28 cellular contexts compared by ENCODE assay signal in genomic region chr11:113369411-113369810, GRCh38. TPM values are rescaled to one million over a fixed set of nuclear protein-coding genes. Genes with fewer than 3 reads are reported as not detected.
"Had no signal": no experiment of that assay in that cellular context is flagged by ENCODE, and none has a peak within 500 bp of the region (broad histone marks: within the 10 kb centered on the region; RNA-seq: fewer than 3 reads in every experiment).

No MANE protein-coding gene starts in this region.

- DNase-seq: colonic mucosa; cortex of kidney; dermis blood vessel endothelial cell; dorsolateral prefrontal cortex; effector CD4-positive, alpha-beta T cell; effector CD8-positive, alpha-beta T cell; effector memory CD4-positive, alpha-beta T cell; effector memory CD8-positive, alpha-beta T cell; erythroblast; esophagus squamous epithelium; foreskin fibroblast; foreskin keratinocyte; foreskin melanocyte; gastrocnemius medialis; glutamatergic neuron; head of caudate nucleus; heart left ventricle; heart right ventricle had no signal

- H3K27ac ChIP-seq: colonic mucosa, coronary artery, dorsolateral prefrontal cortex, epithelial cell of prostate, esophagus muscularis mucosa, esophagus squamous epithelium, foreskin keratinocyte, gastrocnemius medialis, gastroesophageal sphincter, heart left ventricle, heart right ventricle had no signal

- ATAC-seq: effector memory CD8-positive, alpha-beta T cell; esophagus mucosa; foreskin keratinocyte; gastrocnemius medialis; gastroesophageal sphincter; heart left ventricle; heart right ventricle had no signal

- H3K9me3 ChIP-seq: colonic mucosa, esophagus muscularis mucosa, esophagus squamous epithelium, gastrocnemius medialis, gastroesophageal sphincter, heart left ventricle, heart right ventricle had no signal

- H3K27me3 ChIP-seq: colonic mucosa, dorsolateral prefrontal cortex, esophagus muscularis mucosa, esophagus squamous epithelium, foreskin keratinocyte, gastrocnemius medialis, gastroesophageal sphincter, heart left ventricle, heart right ventricle had no signal

- H3K27me3 Mint-ChIP-seq: dendritic cell treated with granulocyte-macrophage colony-stimulating factor and Interleukin-4, amounts not matched to agents 40 ng/mL and 50 ng/mL, for 4 days; effector memory CD8-positive, alpha-beta T cell had no signal

- H3K4me1 ChIP-seq: colonic mucosa, esophagus muscularis mucosa, gastrocnemius medialis, gastroesophageal sphincter, heart left ventricle had no signal

- H3K4me3 Mint-ChIP-seq: dendritic cell treated with granulocyte-macrophage colony-stimulating factor and Interleukin-4, amounts not matched to agents 40 ng/mL and 50 ng/mL, for 4 days; effector memory CD8-positive, alpha-beta T cell had no signal

- H3K9me3 Mint-ChIP-seq: dendritic cell treated with granulocyte-macrophage colony-stimulating factor and Interleukin-4, amounts not matched to agents 40 ng/mL and 50 ng/mL, for 4 days; effector memory CD8-positive, alpha-beta T cell had no signal

- H3K36me3 ChIP-seq: colonic mucosa had no signal

- H3K4me3 ChIP-seq: colonic mucosa, coronary artery, dorsolateral prefrontal cortex, esophagus muscularis mucosa, esophagus squamous epithelium, gastrocnemius medialis, gastroesophageal sphincter, heart left ventricle, heart right ventricle had no signal

- H3K27ac Mint-ChIP-seq: dendritic cell treated with granulocyte-macrophage colony-stimulating factor and Interleukin-4, amounts not matched to agents 40 ng/mL and 50 ng/mL, for 4 days had no signal

RNA-seq across cellular contexts. Expression of gene ANKK1, which starts 18.2 kb away (rescaled TPM):
- total RNA-seq: dermis blood vessel endothelial cell, dermis microvascular lymphatic vessel endothelial cell, endothelial cell of umbilical vein, fibroblast of lung, frontal cortex, heart right ventricle had no signal
- polyA plus RNA-seq: endothelial cell of umbilical vein, fibroblast of lung had no signal
